Comparison of ENCODE assay signal across 8 cellular contexts in genomic region chr16:29995330-29995910, GRCh38. TPM values are rescaled to one million over a fixed set of nuclear protein-coding genes. Genes with fewer than 3 reads are reported as not detected.
DNase-seq lines count a peak whose midpoint lies in the region; ATAC-seq, FAIRE-seq and TF ChIP-seq lines count a peak whose summit lies in the region.

Gene HIRIP3, minus strand, starts transcription at chr16:29995617. Its CDS starts 12 bp downstream, at chr16:29995605.

- H4K20me1 ChIP-seq in keratinocyte (ENCODE audit: control insufficient read depth, extremely low read depth, insufficient read depth, low read length) = no peaks in the 10 kb centered on the region

- peak within 1 kb of the TSS; percentile 67 to 99 (median 92) for H3K4me3 ChIP-seq in keratinocyte (ENCODE audit: control insufficient read depth in 2 of 3, extremely low read depth in 1 of 3, insufficient read depth in 2 of 3, low read depth in 1 of 3, low read length in 3 of 3)

- no peak for TF ChIP-seq CTCF in keratinocyte (optimal IDR thresholded peaks at IDR 0.05 in 1 of 3, IDR thresholded peaks at IDR 0.05 in 1 of 3, conservative IDR thresholded peaks at IDR 0.05 in 1 of 3; ENCODE audit: extremely low read depth in 1 of 3, insufficient read depth in 2 of 3, low read length in 3 of 3)

- peak within 1 kb of the TSS; percentile 97 for H3K27ac ChIP-seq in caudate nucleus (ENCODE audit: low read depth, low read length)
- peak within 1 kb of the TSS; percentile 98 for H3K27ac ChIP-seq in keratinocyte (ENCODE audit: control insufficient read depth, insufficient read depth, low read length)

- DNase-seq in AG08396 (ENCODE audit: low spot score) (peak; percentile 94), NCI-H226 (peak; percentile 67), caudate nucleus (lab: John Stamatoyannopoulos, UW) (peak in 59 of 61 donors; percentile 33 to 92 (median 80)), keratinocyte (ENCODE audit: low read depth, low spot score) (no peak)
- DNase-seq in activated CD4-positive, CD25-positive, alpha-beta regulatory T cell treated with anti-CD3 and anti-CD28 coated beads, Interleukin-2, amount 50 U/mL, for 16 hours (ENCODE audit: low read depth, low spot score) = peak; percentile 80
- peak; percentile 71 to 74 for DNase-seq in stimulated activated CD4-positive, alpha-beta T cell treated with anti-CD3 and anti-CD28 coated beads, Interleukin-15, amount 100 ng/mL, for 1 hour (ENCODE audit: low read depth in 1 of 2, low spot score in 1 of 2)

- peaks cover 10% of the 10 kb centered on the region for H3K79me2 ChIP-seq in keratinocyte (ENCODE audit: control insufficient read depth, insufficient read depth, low read length)

- H3K36me3 ChIP-seq in keratinocyte (ENCODE audit: control insufficient read depth in 2 of 2, extremely low read depth in 1 of 2, insufficient read depth in 2 of 2, low read length in 2 of 2) = peaks cover 19 to 35% of the 10 kb centered on the region in 2 experiments

- no peaks in the 10 kb centered on the region for H3K27me3 ChIP-seq in keratinocyte (ENCODE audit: control insufficient read depth, extremely low read depth, insufficient read depth, low read length)

- dilution Hi-C loops in keratinocyte (cut with MboI; ENCODE audit: extremely low pct_ligation_motif_present, low sequenced_read_pairs) = no loop called here

- no peaks in the 10 kb centered on the region for H3K9me1 ChIP-seq in keratinocyte (ENCODE audit: control insufficient read depth, extremely low read depth, insufficient read depth, low read length)

- H3K9ac ChIP-seq in keratinocyte (ENCODE audit: control insufficient read depth, extremely low read depth, insufficient read depth, low read length) = peak within 1 kb of the TSS; percentile 95

- no peaks in the 10 kb centered on the region for H3K9me3 ChIP-seq in keratinocyte (ENCODE audit: control insufficient read depth, low read depth, low read length)

- H2AFZ ChIP-seq in keratinocyte (ENCODE audit: control insufficient read depth, low read length) = peak within 1 kb of the TSS; percentile 96

- ATAC-seq in GM18909 (IDR thresholded peaks at IDR 0.05; ENCODE audit: poor library complexity, unreplicated experiment) (peak; percentile 44), HG03196 (IDR thresholded peaks at IDR 0.05; ENCODE audit: unreplicated experiment) (peak; percentile 37)

- H3K4me2 ChIP-seq in keratinocyte (ENCODE audit: control insufficient read depth, extremely low read depth, insufficient read depth, low read depth, low read length) = peak within 1 kb of the TSS; percentile 89

- peaks cover 24% of the 10 kb centered on the region for H3K4me1 ChIP-seq in keratinocyte (ENCODE audit: control insufficient read depth, extremely low read depth, insufficient read depth, low read length)

- FAIRE-seq in keratinocyte (lab: Jason Lieb, UNC) = no peak

RNA-seq across cellular contexts. Expression of gene HIRIP3, which starts in this region (rescaled TPM):
- polyA plus RNA-seq in keratinocyte = 4.1 to 4.8 TPM (median 4.6 TPM) in 3 replicates
- 3.5 TPM for polyA plus RNA-seq in keratinocyte (2011; ENCODE audit: low read depth)
- 3.5 and 5.4 TPM in 2 replicates for polyA plus RNA-seq in keratinocyte (2011; cell fraction: cytosol; rRNA removed)
- polyA plus RNA-seq in keratinocyte (2011; cell fraction: nucleus; rRNA removed) = 3.0 and 5.2 TPM in 2 replicates
- polyA plus RNA-seq in keratinocyte (2012; ENCODE audit: low replicate concordance) = 4.2 and 7.3 TPM in 2 replicates
- polyA minus RNA-seq in keratinocyte = 1.9 to 3.7 TPM (median 3.1 TPM) in 3 replicates
- 6.1 TPM for polyA minus RNA-seq in keratinocyte (2011; cell fraction: cytosol; rRNA and poly(A)+ RNA removed)
- 3.0 and 3.3 TPM in 2 replicates for polyA minus RNA-seq in keratinocyte (2011; cell fraction: nucleus; rRNA and poly(A)+ RNA removed)
